Comparison of ENCODE assay signal across 8 cellular contexts in the genomic region with DNA sequence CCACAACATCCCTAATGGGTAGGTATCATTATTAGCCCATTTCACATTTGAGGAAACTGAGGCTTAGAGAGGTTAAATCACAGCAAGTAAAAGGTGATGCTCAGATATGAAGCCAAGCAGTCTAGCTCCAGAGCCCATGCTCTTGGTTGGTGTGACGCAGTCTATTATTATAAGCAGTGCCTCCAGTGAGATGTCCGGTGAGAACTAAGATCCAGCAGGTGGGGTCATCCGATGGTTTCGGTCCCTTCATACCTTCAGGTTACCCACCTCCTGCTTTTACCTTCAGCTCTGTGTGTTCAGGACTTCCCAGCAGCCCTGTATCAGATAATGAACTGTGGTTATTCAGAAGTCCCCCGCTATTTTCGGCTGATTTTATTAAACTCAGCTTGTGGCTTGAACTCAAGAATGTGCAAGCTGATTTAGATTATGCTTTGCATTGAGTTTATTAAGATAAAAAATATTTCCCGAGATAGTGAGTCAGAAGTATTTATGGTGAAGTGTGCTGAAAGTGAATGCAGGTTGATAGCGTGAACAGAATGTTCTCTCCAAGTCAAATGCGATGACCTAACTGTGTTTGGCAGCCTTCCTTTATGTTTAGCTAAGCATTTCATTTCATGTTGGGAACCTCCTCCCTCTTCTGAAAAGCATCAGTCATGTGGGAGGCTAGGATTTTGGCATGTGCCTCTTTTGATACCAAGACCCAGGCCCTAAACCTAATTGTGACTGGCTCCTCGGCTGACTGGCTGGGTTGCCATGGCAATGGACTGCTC.
DNase-seq lines count a peak whose midpoint lies in the region; ATAC-seq, FAIRE-seq and TF ChIP-seq lines count a peak whose summit lies in the region.

No MANE protein-coding gene starts in this region.

- peaks cover 30 to 78% of the 10 kb centered on the region in 2 donors for H3K4me1 ChIP-seq in thoracic aorta (ENCODE audit: control insufficient read depth in 1 of 2, low read depth in 2 of 2)

- no peak overlapping the region for H3K4me3 ChIP-seq in bronchial epithelial cell (ENCODE audit: low read depth, low read length)
- H3K4me3 ChIP-seq in thoracic aorta, result peak overlapping the region; percentile 17

- no peaks in the 10 kb centered on the region for H3K27me3 ChIP-seq in bronchial epithelial cell (ENCODE audit: control insufficient read depth, insufficient read depth, low read length)
- no peaks in the 10 kb centered on the region for H3K27me3 ChIP-seq in thoracic aorta (replicated peaks; ENCODE audit: insufficient read depth)

- H3K36me3 ChIP-seq in bronchial epithelial cell (ENCODE audit: control insufficient read depth, insufficient read depth, low read length), result no peaks in the 10 kb centered on the region
- H3K36me3 ChIP-seq in thoracic aorta, result no peaks in the 10 kb centered on the region

- DNase-seq in HTR-8/SVneo (ENCODE audit: insufficient read length, low spot score) (peak; percentile 41), bronchial epithelial cell (ENCODE audit: low read depth) (peak; percentile 96), kidney tubule cell (ENCODE audit: low spot score) (peak; percentile 84), thoracic aorta (ENCODE audit: low spot score) (peak; percentile 62), GF-D8 (lab: John Stamatoyannopoulos, UW) (no peak), OCI-M2 (lab: John Stamatoyannopoulos, UW; ENCODE audit: unreplicated experiment) (no peak)

- peak overlapping the region; percentile 88 to 93 for H3K27ac ChIP-seq in thoracic aorta

- FAIRE-seq in HTR-8/SVneo (lab: Jason Lieb, UNC), result peak; percentile 83
- no peak for FAIRE-seq in bronchial epithelial cell (lab: Jason Lieb, UNC)

- H3K9me3 ChIP-seq in thoracic aorta, result no peaks in the 10 kb centered on the region

- ATAC-seq in thoracic aorta (ENCODE audit: insufficient number of reproducible peaks, low FRiP score, low read depth) (peak; percentile 75), GM18858 (IDR thresholded peaks at IDR 0.05; ENCODE audit: unreplicated experiment) (no peak), HG02798 (IDR thresholded peaks at IDR 0.05; ENCODE audit: poor library complexity, unreplicated experiment) (no peak)

- no peak for TF ChIP-seq CTCF in bronchial epithelial cell (IDR thresholded peaks at IDR 0.05; ENCODE audit: insufficient read depth, low read length, severe bottlenecking)
- TF ChIP-seq CTCF in thoracic aorta (IDR thresholded peaks at IDR 0.05), result no peak

Comparison
In these comparisons a context has a peak if more than half of its experiments do, and no peak if none do; other contexts are left out.
1. DNase-seq: peak in HTR-8/SVneo (single experiment), bronchial epithelial cell (single experiment), kidney tubule cell (single experiment) and thoracic aorta (single experiment); none in GF-D8 (single experiment) and OCI-M2 (single experiment).